ENCODE assay signal across 8 cellular contexts in the genomic region with DNA sequence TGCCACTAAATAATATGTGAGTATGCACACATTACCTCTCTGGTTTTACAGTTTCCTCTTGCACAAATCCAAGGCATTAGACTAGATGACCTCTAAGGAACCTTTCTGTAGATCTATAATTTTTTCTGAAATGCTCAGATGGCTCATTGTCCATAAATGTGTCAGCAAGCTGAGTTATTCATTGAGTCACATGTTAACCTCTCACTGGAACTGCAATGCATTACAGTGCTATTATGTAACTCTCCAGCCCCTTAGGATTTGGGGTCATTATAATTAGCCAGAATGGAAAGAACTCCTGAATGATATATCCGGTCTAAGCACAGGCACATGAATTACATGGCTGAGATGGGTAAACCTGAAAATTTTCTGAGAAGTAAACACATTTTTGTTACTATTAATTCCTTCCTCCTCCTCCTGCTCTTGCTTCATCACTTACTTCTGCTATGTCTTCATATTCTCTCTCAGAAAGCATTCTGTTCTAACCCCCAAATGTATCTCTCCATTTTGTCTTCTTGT. TPM values are rescaled to one million over a fixed set of nuclear protein-coding genes. Genes with fewer than 3 reads are reported as not detected.
DNase-seq lines count a peak whose midpoint lies in the region; ATAC-seq and TF ChIP-seq lines count a peak whose summit lies in the region.

No MANE protein-coding gene starts in this region.

- H2BK12ac ChIP-seq in H9 (ENCODE audit: insufficient read length, low read depth, low read length): no peak overlapping the region

- no peaks in the 10 kb centered on the region for H3K36me3 Mint-ChIP-seq in H9 (ENCODE audit: insufficient read depth in 1 of 3, low read depth in 3 of 3)

- no peak overlapping the region for H2BK20ac ChIP-seq in H9 (ENCODE audit: low read depth, low read length, poor library complexity, severe bottlenecking)

- peak; percentile 49 for ATAC-seq in GM21786 (IDR thresholded peaks at IDR 0.05; ENCODE audit: unreplicated experiment)

- H4K8ac ChIP-seq in H9 (replicated peaks; ENCODE audit: insufficient read length, low read depth, low read length): no peak overlapping the region

- peaks cover 17 to 98% (median 33%) of the 10 kb centered on the region in 10 experiments; a peak in 19 of 20 replicates for H3K4me1 ChIP-seq in BLaER1 treated with 17β-estradiol and CSF1 and Interleukin-3, amounts not matched to agents 10 nM and 100 nM
- no peaks in the 10 kb centered on the region for H3K4me1 ChIP-seq in H9 (ENCODE audit: insufficient read depth, low read length)

- H2AFZ ChIP-seq in H9 (ENCODE audit: low read length): no peak overlapping the region

- H3K4ac ChIP-seq in H9 (ENCODE audit: low read depth, low read length): no peak overlapping the region

- no peak overlapping the region for H2BK120ac ChIP-seq in H9 (ENCODE audit: low read depth, low read length, poor library complexity, severe bottlenecking)

- no peak overlapping the region for H2BK5ac ChIP-seq in H9 (ENCODE audit: insufficient read length, low read length)

- H3K27me3 ChIP-seq in BLaER1 treated with 17β-estradiol and CSF1 and Interleukin-3, amounts not matched to agents 10 nM and 100 nM: no peaks in the 10 kb centered on the region
- H3K27me3 ChIP-seq in H9 (ENCODE audit: insufficient read depth, low read length): no peaks in the 10 kb centered on the region

- no peaks in the 10 kb centered on the region for H3K27me3 Mint-ChIP-seq in H9 (ENCODE audit: low read depth)

- H3K79me1 ChIP-seq in H9 (ENCODE audit: insufficient read depth, low read depth, low read length, poor library complexity, severe bottlenecking): no peaks in the 10 kb centered on the region

- peaks cover 0 to 12% (median 0%) of the 10 kb centered on the region in 11 experiments; a peak in 7 of 22 replicates for H3K9me3 ChIP-seq in BLaER1 treated with 17β-estradiol and CSF1 and Interleukin-3, amounts not matched to agents 10 nM and 100 nM (replicated peaks in 1 of 11)
- no peaks in the 10 kb centered on the region for H3K9me3 ChIP-seq in H9 (ENCODE audit: control insufficient read depth, low read depth, low read length)

- H4K91ac ChIP-seq in H9 (ENCODE audit: insufficient read length, low read depth, low read length): no peak overlapping the region

- no peak for TF ChIP-seq CTCF in H9 (conservative IDR thresholded peaks at IDR 0.05)

- no peak overlapping the region for H3K14ac ChIP-seq in H9 (ENCODE audit: insufficient read depth, low read length)

- no peaks in the 10 kb centered on the region for H4K20me1 ChIP-seq in BLaER1 treated with 17β-estradiol and CSF1 and Interleukin-3, amounts not matched to agents 10 nM and 100 nM
- no peaks in the 10 kb centered on the region for H4K20me1 ChIP-seq in H9 (ENCODE audit: control insufficient read depth, insufficient read depth, insufficient read length)

- no peak overlapping the region for H3K56ac ChIP-seq in H9 (ENCODE audit: insufficient read length, low read depth, low read length)

- peaks cover 0 to 1% of the 10 kb centered on the region in 2 experiments; a peak in 1 of 5 replicates for H3K9me3 Mint-ChIP-seq in H9

- no peak overlapping the region for H3K23ac ChIP-seq in H9 (ENCODE audit: insufficient read length, low read depth, low read length)

- no peak overlapping the region for H2AK5ac ChIP-seq in H9 (ENCODE audit: insufficient read length, low read length)

- H3K27ac ChIP-seq in BLaER1 treated with 17β-estradiol and CSF1 and Interleukin-3, amounts not matched to agents 10 nM and 100 nM: peak overlapping the region in 5 of 11 experiments; percentile 8 to 86 (median 80); a peak in 8 of 22 replicates
- H3K27ac ChIP-seq in H9 (ENCODE audit: insufficient read length, low read depth, low read length): no peak overlapping the region

- no peaks in the 10 kb centered on the region for H3K23me2 ChIP-seq in H9 (ENCODE audit: insufficient read length, low read depth, low read length, poor library complexity, severe bottlenecking)

- DNase-seq in M059J (ENCODE audit: low read depth) (peak; percentile 82), foreskin melanocyte (peak; percentile 51), H9 (no peak), NCI-H2081 treated with DMSO at 0.1 percent for 48 hours (lab: John Stamatoyannopoulos, UW) (no peak), NCI-H1105 (lab: John Stamatoyannopoulos, UW) (no peak)
- DNase-seq in activated CD8-positive, alpha-beta memory T cell treated with anti-CD3 and anti-CD28 coated beads for 24 hours: no peak

- no peak overlapping the region for H3K18ac ChIP-seq in H9 (ENCODE audit: insufficient read length, low read depth, low read length)

- H3K4me3 Mint-ChIP-seq in H9: no peak overlapping the region

- WGBS in H9 (ENCODE audit: extremely low coverage, insufficient read length, low lambda C conversion rate): no CpG with 5 or more reads among the region's 1 CpG

- no peak overlapping the region for H3K4me3 ChIP-seq in BLaER1 treated with 17β-estradiol and CSF1 and Interleukin-3, amounts not matched to agents 10 nM and 100 nM

- no peak overlapping the region for H4K5ac ChIP-seq in H9 (ENCODE audit: insufficient read length, low read depth, low read length)

- no peak overlapping the region for H3T11ph ChIP-seq in H9 (ENCODE audit: low read length)

- H3K36me3 ChIP-seq in BLaER1 treated with 17β-estradiol and CSF1 and Interleukin-3, amounts not matched to agents 10 nM and 100 nM: no peaks in the 10 kb centered on the region

- H3K4me2 ChIP-seq in BLaER1 treated with 17β-estradiol and CSF1 and Interleukin-3, amounts not matched to agents 10 nM and 100 nM: peak overlapping the region in 7 of 11 experiments; percentile 13 to 81 (median 56); a peak in 13 of 22 replicates
- H3K4me2 ChIP-seq in H9 (ENCODE audit: insufficient read depth, insufficient read length, low read length): no peak overlapping the region

- peaks cover 0 to 2% of the 10 kb centered on the region in 2 experiments; a peak in 2 of 4 replicates for H3K4me1 Mint-ChIP-seq in H9

- H2BK15ac ChIP-seq in H9 (ENCODE audit: low read depth, low read length): no peak overlapping the region

- H3K79me2 ChIP-seq in H9 (ENCODE audit: insufficient read depth, low read length): no peaks in the 10 kb centered on the region

- no peak overlapping the region for H3K27ac Mint-ChIP-seq in H9

- peak overlapping the region in 3 of 11 experiments; percentile 42 to 63 (median 55); a peak in 3 of 22 replicates for H3K9ac ChIP-seq in BLaER1 treated with 17β-estradiol and CSF1 and Interleukin-3, amounts not matched to agents 10 nM and 100 nM
- no peak overlapping the region for H3K9ac ChIP-seq in H9 (ENCODE audit: extremely low read depth, insufficient read length, low read length)

RNA-seq across cellular contexts. Expression of a gene that starts 20.3 kb away (rescaled TPM):
- total RNA-seq in M059J (2014; rRNA removed; shearing (Covaris generic)): 22.8 and 25.9 TPM in 2 replicates
- total RNA-seq in H9 (2021): 6.3 and 6.5 TPM in 2 replicates

RNA-seq across cellular contexts. Expression of a gene that starts 26.3 kb away (rescaled TPM):
- total RNA-seq in M059J (2014; rRNA removed; shearing (Covaris generic)): 13.7 and 22.3 TPM in 2 replicates
- 42.8 and 44.3 TPM in 2 replicates for total RNA-seq in H9 (2021)

Comparison
In these comparisons a context has a peak if more than half of its experiments do, and no peak if none do; other contexts are left out.
1. DNase-seq: peak in M059J (single experiment) and foreskin melanocyte (single experiment); none in activated CD8-positive, alpha-beta memory T cell treated with anti-CD3 and anti-CD28 coated beads for 24 hours (single experiment), H9 (single experiment), NCI-H2081 treated with DMSO at 0.1 percent for 48 hours (single experiment) and NCI-H1105 (single experiment).